Comparison of ENCODE assay signal across 8 cellular contexts in the genomic region with DNA sequence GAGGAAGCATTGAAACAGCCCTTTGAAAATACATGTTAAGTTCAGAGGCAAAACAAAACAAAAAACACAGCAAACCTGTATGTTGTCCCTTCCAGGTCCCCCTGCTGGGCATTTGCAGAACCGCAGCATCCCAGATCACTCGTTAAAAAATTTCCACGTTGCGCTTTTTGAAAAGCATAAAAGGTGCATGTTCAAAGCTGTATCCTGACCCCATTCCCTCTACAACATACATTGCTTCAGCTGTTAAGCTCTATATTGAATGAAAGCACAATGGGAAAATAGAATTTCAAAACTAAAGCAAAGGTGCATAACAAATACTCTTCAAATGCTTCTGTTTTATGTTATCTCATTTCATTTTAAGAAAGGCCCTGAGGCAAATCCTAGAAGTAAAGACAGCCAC.
DNase-seq lines count a peak whose midpoint lies in the region; ATAC-seq and TF ChIP-seq lines count a peak whose summit lies in the region.

No MANE protein-coding gene starts in this region.

- no peak overlapping the region for H3K4me2 ChIP-seq in OCI-LY1 (ENCODE audit: low read length)

- no peaks in the 10 kb centered on the region for H4K20me1 ChIP-seq in OCI-LY1 (ENCODE audit: insufficient read depth, low read length)

- H3K4me3 Mint-ChIP-seq in activated naive CD4-positive, alpha-beta T cell treated with anti-CD3 and anti-CD28 coated beads for 36 hours, result no peak overlapping the region

- no peak overlapping the region for H3K9ac ChIP-seq in OCI-LY1 (ENCODE audit: low read length)

- TF ChIP-seq CTCF in GM13976 (IDR thresholded peaks at IDR 0.05; ENCODE audit: borderline replicate concordance, control extremely low read depth, extremely low read depth, insufficient read depth, missing control alignments) (peak; percentile 55), OCI-LY1 (IDR thresholded peaks at IDR 0.05; ENCODE audit: low read length) (peak; percentile 74), left ventricle myocardium inferior (IDR thresholded peaks at IDR 0.05; ENCODE audit: borderline replicate concordance) (peak; percentile 88)

- H3F3A ChIP-seq in OCI-LY1 (ENCODE audit: insufficient read depth, low read length), result no peaks in the 10 kb centered on the region

- no peak overlapping the region for H2AFZ ChIP-seq in OCI-LY1 (ENCODE audit: low read length)

- in situ Hi-C loops in GM13976 (cut with MboI; ENCODE audit: low sequenced_read_pairs, unreplicated experiment), result loop anchor here (10.0 to 25.0 kb wide), 4 partner anchors 281 to 606 kb away; a partner anchor contains a TSS

- H3K27ac ChIP-seq in OCI-LY1 (ENCODE audit: low read depth, low read length, poor library complexity, severe bottlenecking) (no peak overlapping the region), left ventricle myocardium inferior (replicated peaks) (peak overlapping the region; percentile 42)

- no peaks in the 10 kb centered on the region for H3K9me3 ChIP-seq in OCI-LY1 (ENCODE audit: low read length)
- no peaks in the 10 kb centered on the region for H3K9me3 ChIP-seq in left ventricle myocardium inferior (replicated peaks)

- ATAC-seq in HG03442 (IDR thresholded peaks at IDR 0.05; ENCODE audit: unreplicated experiment) (no peak), HG02852 (IDR thresholded peaks at IDR 0.05; ENCODE audit: unreplicated experiment) (no peak)

- peaks cover 5% of the 10 kb centered on the region for H3K27me3 Mint-ChIP-seq in activated naive CD4-positive, alpha-beta T cell treated with anti-CD3 and anti-CD28 coated beads for 36 hours (ENCODE audit: low read depth)

- H3K4me1 Mint-ChIP-seq in activated naive CD4-positive, alpha-beta T cell treated with anti-CD3 and anti-CD28 coated beads for 36 hours (ENCODE audit: low read depth), result no peaks in the 10 kb centered on the region

- H3K4me3 ChIP-seq in OCI-LY1 (ENCODE audit: low read depth, low read length, poor library complexity, severe bottlenecking), result no peak overlapping the region
- H3K4me3 ChIP-seq in left ventricle myocardium inferior, result no peak overlapping the region

- no peaks in the 10 kb centered on the region for H3K36me3 Mint-ChIP-seq in activated naive CD4-positive, alpha-beta T cell treated with anti-CD3 and anti-CD28 coated beads for 36 hours (ENCODE audit: low read depth)

- CTCF ChIA-PET in activated naive CD4-positive, alpha-beta T cell treated with anti-CD3 and anti-CD28 coated beads for 36 hours (lab: Charles Lee), result interaction anchor here (0.6 to 2.9 kb wide), 6 partner anchors 46 to 366 kb away, joined by 3 to 12 read pairs (median 3); a partner anchor contains a TSS

- H3K79me2 ChIP-seq in OCI-LY1 (ENCODE audit: insufficient read depth, low read length), result no peaks in the 10 kb centered on the region

- H3K9me3 Mint-ChIP-seq in activated naive CD4-positive, alpha-beta T cell treated with anti-CD3 and anti-CD28 coated beads for 36 hours, result no peaks in the 10 kb centered on the region

- H3K36me3 ChIP-seq in OCI-LY1 (ENCODE audit: insufficient read depth, low read length) (no peaks in the 10 kb centered on the region), left ventricle myocardium inferior (no peaks in the 10 kb centered on the region)

- H3K4me1 ChIP-seq in OCI-LY1 (ENCODE audit: insufficient read depth, low read length, severe bottlenecking), result no peaks in the 10 kb centered on the region
- H3K4me1 ChIP-seq in left ventricle myocardium inferior, result peaks cover 40% of the 10 kb centered on the region

- H3K27me3 ChIP-seq in OCI-LY1 (ENCODE audit: insufficient read depth, low read length), result no peaks in the 10 kb centered on the region; the same call in 1 of the 2 replicates
- no peaks in the 10 kb centered on the region for H3K27me3 ChIP-seq in left ventricle myocardium inferior (ENCODE audit: low read depth)

- H3K9me2 ChIP-seq in OCI-LY1 (ENCODE audit: low read depth, low read length), result no peaks in the 10 kb centered on the region

- intact Hi-C loops in activated naive CD4-positive, alpha-beta T cell treated with anti-CD3 and anti-CD28 coated beads for 36 hours (cut with micrococcal nuclease), result loop anchor here (1.0 to 5.0 kb wide), 2 partner anchors 57 to 771 kb away; no protein-coding TSS in a partner anchor
- intact Hi-C loops in left ventricle myocardium inferior (cut with micrococcal nuclease), result loop anchor here (10.0 kb wide), 1 partner anchor 361 kb away; no protein-coding TSS in a partner anchor

- no peak overlapping the region for H3K27ac Mint-ChIP-seq in activated naive CD4-positive, alpha-beta T cell treated with anti-CD3 and anti-CD28 coated beads for 36 hours

- DNase-seq in AG08396 (ENCODE audit: low spot score) (peak; percentile 52), GM13976 (ENCODE audit: low spot score) (peak; percentile 26), left ventricle myocardium inferior (peak; percentile 52)
- DNase-seq in activated naive CD4-positive, alpha-beta T cell treated with anti-CD3 and anti-CD28 coated beads for 36 hours, result peak; percentile 57
- DNase-seq in stimulated activated CD4-positive, alpha-beta T cell treated with anti-CD3 and anti-CD28 coated beads, Interleukin-12 subunit alpha, Interleukin-12 subunit beta, amount 100 ng/mL, for 4 hours, result peak; percentile 24
